In the genomic region with DNA sequence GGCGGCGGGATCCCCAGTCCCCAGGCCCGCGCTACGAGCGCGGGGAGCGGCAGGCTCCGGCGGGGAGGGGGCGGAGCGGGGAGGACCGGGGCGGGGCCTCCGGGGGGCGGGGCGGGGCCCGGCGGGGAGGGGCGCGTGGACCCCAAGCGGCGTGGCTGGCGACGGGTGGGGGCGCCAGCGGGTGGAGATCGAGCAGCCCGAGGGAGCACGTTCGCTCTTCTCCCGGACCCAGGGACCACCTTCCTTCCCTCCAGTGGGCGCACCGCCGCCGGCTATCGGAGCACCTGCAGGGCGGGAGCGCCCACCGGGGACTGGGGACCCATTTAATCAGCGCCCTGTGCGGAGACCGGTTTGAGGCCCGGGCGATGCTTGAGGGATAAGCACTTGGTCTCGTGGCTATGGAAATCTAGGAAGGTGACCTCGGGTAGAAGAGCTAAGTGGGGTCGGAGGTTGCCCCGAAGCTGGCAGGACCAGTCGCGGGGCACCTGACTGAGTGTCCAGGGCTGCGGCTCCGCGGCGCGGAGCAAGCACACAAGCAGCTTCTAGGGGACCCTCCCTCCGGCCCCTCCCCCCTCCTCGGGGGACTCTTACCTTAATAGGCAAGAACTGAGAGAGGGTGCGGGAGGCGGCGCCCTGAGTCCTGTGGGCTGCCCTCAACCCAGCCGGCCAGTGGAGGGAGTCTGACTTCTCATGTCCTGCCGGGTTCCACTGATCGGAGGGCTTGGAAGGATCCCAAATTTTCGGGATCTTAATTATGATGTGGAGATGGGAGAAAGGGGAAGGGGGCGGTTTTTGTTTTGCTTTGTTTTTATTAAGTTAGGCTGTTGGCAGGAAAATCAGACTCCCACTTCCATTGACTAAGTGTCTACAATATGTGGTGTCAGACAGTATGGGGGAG, we compare ENCODE assay signal across 2 cellular contexts.
TF ChIP-seq lines count a peak whose summit lies in the region.

Gene TSPAN2 (minus strand): TSS at position 61 of the 898 bp plus-strand sequence. CDS start 71 bp downstream, outside the sequence.

TF ChIP-seq in HEK293, 187 proteins besides CTCF, POLR2A, EP300 and RAD21 (continued from another document and continues in another):
- no peak for TF ChIP-seq AEBP2 (tag by site-specific recombination; IDR thresholded peaks at IDR 0.05; ENCODE audit: borderline replicate concordance)
- TF ChIP-seq SALL2 (tag by site-specific recombination; IDR thresholded peaks at IDR 0.05; ENCODE audit: borderline replicate concordance), result no peak
- TF ChIP-seq ZNF704 (tag by site-specific recombination; IDR thresholded peaks at IDR 0.05), result no peak
- no peak for TF ChIP-seq ZNF473 (tag by site-specific recombination; IDR thresholded peaks at IDR 0.05)
- TF ChIP-seq ZNF610 (tag by site-specific recombination; IDR thresholded peaks at IDR 0.05; ENCODE audit: borderline replicate concordance), result no peak
- TF ChIP-seq ZNF155 (tag by site-specific recombination; IDR thresholded peaks at IDR 0.05), result no peak
- no peak for TF ChIP-seq ZNF366 (tag by site-specific recombination; conservative IDR thresholded peaks at IDR 0.05)
- no peak for TF ChIP-seq ZNF514 (tag by site-specific recombination; IDR thresholded peaks at IDR 0.05)
- peak; percentile 50 for TF ChIP-seq KLF9 (tag by site-specific recombination; IDR thresholded peaks at IDR 0.05; ENCODE audit: low read depth)
- TF ChIP-seq PRDM4 (tag by site-specific recombination; IDR thresholded peaks at IDR 0.05), result peak; percentile 41; the same call in 1 of the 2 replicates
- peak; percentile 60; the same call in 1 of the 2 replicates for TF ChIP-seq ZEB2 (tag by site-specific recombination; IDR thresholded peaks at IDR 0.05)
- no peak for TF ChIP-seq ZNF416 (tag by site-specific recombination; IDR thresholded peaks at IDR 0.05)
- TF ChIP-seq ZNF362 (tag by site-specific recombination; IDR thresholded peaks at IDR 0.05), result no peak
- TF ChIP-seq GLI2 (tag by site-specific recombination; IDR thresholded peaks at IDR 0.05; ENCODE audit: borderline replicate concordance, low read depth), result no peak
- no peak for TF ChIP-seq ZFP3 (tag by site-specific recombination; IDR thresholded peaks at IDR 0.05; ENCODE audit: low read depth)
- no peak for TF ChIP-seq ZNF132 (tag by site-specific recombination; IDR thresholded peaks at IDR 0.05; ENCODE audit: borderline replicate concordance)
- TF ChIP-seq ZNF596 (tag by site-specific recombination; IDR thresholded peaks at IDR 0.05), result 0 out of 2 replicates have a peak, but pooled peaks have one; percentile 14
- TF ChIP-seq ZBTB21 (tag by site-specific recombination; IDR thresholded peaks at IDR 0.05), result no peak
- TF ChIP-seq ZNF335 (tag by site-specific recombination; conservative IDR thresholded peaks at IDR 0.05), result peak; percentile 93
- no peak for TF ChIP-seq ZNF266 (tag by site-specific recombination; IDR thresholded peaks at IDR 0.05; ENCODE audit: low read depth)
- no peak for TF ChIP-seq REPIN1 (tag by site-specific recombination; IDR thresholded peaks at IDR 0.05; ENCODE audit: low read depth)
- 0 out of 2 replicates have a peak, but pooled peaks have one; percentile 17 for TF ChIP-seq ZBTB17 (tag by site-specific recombination; IDR thresholded peaks at IDR 0.05)

TF ChIP-seq in GM12878, 131 proteins besides CTCF, POLR2A, EP300 and RAD21:
- TF ChIP-seq BHLHE40 (IDR thresholded peaks at IDR 0.05; ENCODE audit: borderline replicate concordance in 1 of 2, low read depth in 2 of 2, low read length in 1 of 2) (0 out of 4 replicates have a peak, but pooled peaks of 1 of the 2 experiments have one; percentile 21), IKZF2 (IDR thresholded peaks at IDR 0.05) (no peak), NR2F1 (conservative IDR thresholded peaks at IDR 0.05) (0 out of 2 replicates have a peak, but pooled peaks have one; percentile 40), IKZF1 (conservative IDR thresholded peaks at IDR 0.05) (peak; percentile 30; the same call in 1 of the 2 replicates), GATAD2B (conservative IDR thresholded peaks at IDR 0.05; ENCODE audit: low read depth) (0 out of 2 replicates have a peak, but pooled peaks have one; percentile 45), HDAC2 (IDR thresholded peaks at IDR 0.05) (no peak), DPF2 (IDR thresholded peaks at IDR 0.05) (0 out of 2 replicates have a peak, but pooled peaks have one; percentile 17)
